9 cellular contexts compared by ENCODE assay signal in genomic region chr10:118986815-118987790, GRCh38.
A peak's percentile ranks its signal among the peaks of the same experiment; 100 is the strongest.
DNase-seq lines count a peak whose midpoint lies in the region; ATAC-seq lines count a peak whose summit lies in the region.
"Had no signal": no experiment of that assay in that cellular context is flagged by ENCODE, and none has a peak within 500 bp of the region (broad histone marks: within the 10 kb centered on the region; RNA-seq: fewer than 3 reads in every experiment).

No MANE protein-coding gene starts in this region.

- peak overlapping the region; percentile 8; the same call in 1 of the 2 replicates for H3K4me3 ChIP-seq in GM08714 (ENCODE audit: low read length)

- DNase-seq in stimulated activated naive CD4-positive, alpha-beta T cell (lab: John Stamatoyannopoulos, UW), result no peak
- DNase-seq in SW480 (ENCODE audit: low spot score), result no peak
- no peak for DNase-seq in GOT3 (lab: John Stamatoyannopoulos, UW)
- no peak for DNase-seq in activated CD4-positive, alpha-beta T cell treated with anti-CD3 and anti-CD28 coated beads, Interleukin-2, amount 50 U/mL, for 4 hours
- DNase-seq: activated gamma-delta T cell treated with Interleukin-2 at 50 U/mL for 16 hours had no signal

- ATAC-seq in GM19395 (IDR thresholded peaks at IDR 0.05; ENCODE audit: unreplicated experiment), result peak; percentile 94
- ATAC-seq in HG02852 (IDR thresholded peaks at IDR 0.05; ENCODE audit: unreplicated experiment), result peak; percentile 89
- ATAC-seq in HG03571 (IDR thresholded peaks at IDR 0.05; ENCODE audit: unreplicated experiment), result peak; percentile 72
